34 cellular contexts compared by ENCODE assay signal in the genomic region with DNA sequence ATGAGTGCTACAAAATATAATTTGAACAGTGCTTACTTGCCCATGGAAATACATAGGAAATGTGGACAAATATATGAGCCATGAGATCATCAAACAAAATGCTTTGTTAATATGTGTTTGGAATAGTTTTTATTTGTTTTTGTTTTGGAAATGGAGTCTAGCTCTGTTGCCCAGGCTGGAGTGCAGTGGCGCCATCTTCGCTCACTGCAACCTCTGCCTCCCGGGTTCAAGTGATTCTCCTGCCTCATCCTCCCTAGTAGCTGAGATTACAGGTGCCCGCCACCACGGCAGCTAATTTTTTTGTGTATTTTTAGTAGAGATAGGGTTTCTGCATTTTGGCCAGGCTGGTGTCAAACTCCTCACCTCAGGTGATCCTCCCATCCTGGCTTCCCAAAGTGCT.
"Had no signal": no experiment of that assay in that cellular context is flagged by ENCODE, and none has a peak within 500 bp of the region (broad histone marks: within the 10 kb centered on the region; RNA-seq: fewer than 3 reads in every experiment).

No MANE protein-coding gene starts in this region.

- H3K4me3 Mint-ChIP-seq: activated CD4-positive, alpha-beta memory T cell treated with anti-CD3 and anti-CD28 coated beads, Interleukin-2, amount 10 ng/mL, durations not matched to agents 7 days and 5 days; activated CD8-positive, alpha-beta memory T cell treated with anti-CD3 and anti-CD28 coated beads, Interleukin-2, amount 10 ng/mL, durations not matched to agents 7 days and 5 days; activated naive CD4-positive, alpha-beta T cell treated with anti-CD3 and anti-CD28 coated beads, Interleukin-2, amount 50 U/mL, for 24 hours; T-cell had no signal

- ATAC-seq: activated CD8-positive, alpha-beta memory T cell treated with anti-CD3 and anti-CD28 coated beads, Interleukin-2, amount 10 ng/mL, durations not matched to agents 7 days and 5 days; PC-3; SK-N-SH treated with all-trans-retinoic acid at 6 μM for 48 hours; T-cell had no signal

- H3K36me3 Mint-ChIP-seq: activated naive CD4-positive, alpha-beta T cell treated with anti-CD3 and anti-CD28 coated beads, Interleukin-2, amount 50 U/mL, for 24 hours had no signal

- H3K9me3 Mint-ChIP-seq: activated CD4-positive, alpha-beta memory T cell treated with anti-CD3 and anti-CD28 coated beads, Interleukin-2, amount 10 ng/mL, durations not matched to agents 7 days and 5 days; activated naive CD4-positive, alpha-beta T cell treated with anti-CD3 and anti-CD28 coated beads, Interleukin-2, amount 50 U/mL, for 24 hours; activated T-helper 2 cell treated with anti-CD3 and anti-CD28 coated beads, Interferon-gamma antibody, Interleukin-2, Interleukin-4, amounts not matched to agents 10 μg/mL and 5 μg/mL and 100 μg/mL, durations not matched to agents 14 hours and 24 hours and 36 hours; T-cell had no signal

- H3K27ac Mint-ChIP-seq: activated CD4-positive, alpha-beta memory T cell treated with anti-CD3 and anti-CD28 coated beads, Interleukin-2, amount 10 ng/mL, durations not matched to agents 7 days and 5 days; activated CD8-positive, alpha-beta memory T cell treated with anti-CD3 and anti-CD28 coated beads, Interleukin-2, amount 10 ng/mL, durations not matched to agents 7 days and 5 days; activated naive CD4-positive, alpha-beta T cell treated with anti-CD3 and anti-CD28 coated beads, Interleukin-2, amount 50 U/mL, for 24 hours; activated T-helper 2 cell treated with anti-CD3 and anti-CD28 coated beads, Interferon-gamma antibody, Interleukin-2, Interleukin-4, amounts not matched to agents 10 μg/mL and 5 μg/mL and 100 μg/mL, durations not matched to agents 14 hours and 24 hours and 36 hours; T-cell had no signal

- H3K27ac ChIP-seq: brain microvascular endothelial cell, KMS-11, Peyer's patch, VCaP had no signal

- DNase-seq: activated CD4-positive, alpha-beta memory T cell treated with anti-CD3 and anti-CD28 coated beads, Interleukin-2, amount 10 ng/mL, durations not matched to agents 7 days and 5 days; activated CD4-positive, alpha-beta T cell treated with anti-CD3 and anti-CD28 coated beads for 1 hour; activated CD4-positive, alpha-beta T cell treated with anti-CD3 and anti-CD28 coated beads for 48 hours; activated CD4-positive, CD25-positive, alpha-beta regulatory T cell; activated CD8-positive, alpha-beta memory T cell treated with anti-CD3 and anti-CD28 coated beads for 24 hours; activated CD8-positive, alpha-beta memory T cell treated with anti-CD3 and anti-CD28 coated beads, Interleukin-2, amount 10 ng/mL, durations not matched to agents 7 days and 5 days; activated CD8-positive, alpha-beta memory T cell treated with anti-CD3 and anti-CD28 coated beads, Interleukin-2, amount 50 U/mL, for 48 hours; activated gamma-delta T cell; activated naive CD4-positive, alpha-beta T cell treated with Interleukin-2 at 50 U/mL for 16 hours; anterior cingulate cortex; brain microvascular endothelial cell; central memory CD4-positive, alpha-beta T cell; NCI-H1092 treated with DMSO at 0.1 percent for 48 hours; NCI-H1436; NCI-H1694; NCI-H1930; NCI-H2081 treated with DMSO at 0.1 percent for 48 hours; NCI-H226; NCI-H446 treated with DMSO at 0.1 percent for 48 hours; NCI-H524; NCI-H69; NCI-H82; PC-3; Peyer's patch; RPMI8226; SHP77 treated with DMSO at 0.1 percent for 48 hours; T-cell; T-helper 2 cell; T-helper 9 cell had no signal

- H3K27me3 Mint-ChIP-seq: activated CD4-positive, alpha-beta memory T cell treated with anti-CD3 and anti-CD28 coated beads, Interleukin-2, amount 10 ng/mL, durations not matched to agents 7 days and 5 days; activated CD8-positive, alpha-beta memory T cell treated with anti-CD3 and anti-CD28 coated beads, Interleukin-2, amount 10 ng/mL, durations not matched to agents 7 days and 5 days; activated naive CD4-positive, alpha-beta T cell treated with anti-CD3 and anti-CD28 coated beads, Interleukin-2, amount 50 U/mL, for 24 hours; T-cell had no signal

- H3K4me2 ChIP-seq: KMS-11 had no signal

- H3K9me3 ChIP-seq: Peyer's patch had no signal

- H3K9ac ChIP-seq: KMS-11 had no signal

- H3K27me3 ChIP-seq: brain microvascular endothelial cell, Peyer's patch had no signal

- H3K4me3 ChIP-seq: Peyer's patch had no signal
